In the genomic region with DNA sequence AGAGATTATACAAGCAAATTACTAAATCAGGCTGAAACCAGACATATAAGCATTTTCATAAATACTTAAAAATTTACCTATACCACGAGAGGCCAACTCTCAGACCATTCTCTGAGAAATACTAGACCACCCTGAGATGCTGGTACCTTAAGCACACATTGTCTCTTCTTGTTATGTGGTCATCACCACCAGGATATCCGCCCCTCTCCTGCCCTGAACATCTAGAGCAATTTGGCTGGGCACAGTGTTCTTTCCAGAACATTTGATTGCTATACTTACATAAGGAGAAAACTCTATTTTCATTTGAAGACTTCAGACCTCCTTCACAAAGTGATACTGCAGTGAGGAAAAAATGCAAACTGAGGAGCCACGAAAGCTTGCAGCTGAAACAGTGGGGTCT, we compare ENCODE assay signal across 11 cellular contexts. TPM values are rescaled to one million over a fixed set of nuclear protein-coding genes. Genes with fewer than 3 reads are reported as not detected.
A peak's percentile ranks its signal among the peaks of the same experiment; 100 is the strongest.
DNase-seq lines count a peak whose midpoint lies in the region; ATAC-seq and TF ChIP-seq lines count a peak whose summit lies in the region.
"Had no signal": no experiment of that assay in that cellular context is flagged by ENCODE, and none has a peak within 500 bp of the region (broad histone marks: within the 10 kb centered on the region; RNA-seq: fewer than 3 reads in every experiment).

No MANE protein-coding gene starts in this region.

- H3K4me1 Mint-ChIP-seq in activated CD4-positive, alpha-beta memory T cell treated with anti-CD3 and anti-CD28 coated beads, Interleukin-2, amount 10 ng/mL, durations not matched to agents 7 days and 5 days, result peaks cover 81% of the 10 kb centered on the region
- H3K4me1 Mint-ChIP-seq in type B pancreatic cell (ENCODE audit: unreplicated experiment), result no peaks in the 10 kb centered on the region

- no peaks in the 10 kb centered on the region for H3K9me3 Mint-ChIP-seq in activated CD4-positive, alpha-beta memory T cell treated with anti-CD3 and anti-CD28 coated beads, Interleukin-2, amount 10 ng/mL, durations not matched to agents 7 days and 5 days
- no peaks in the 10 kb centered on the region for H3K9me3 Mint-ChIP-seq in type B pancreatic cell

- peaks cover 2% of the 10 kb centered on the region for H3K36me3 Mint-ChIP-seq in activated CD4-positive, alpha-beta memory T cell treated with anti-CD3 and anti-CD28 coated beads, Interleukin-2, amount 10 ng/mL, durations not matched to agents 7 days and 5 days (ENCODE audit: low read depth)
- no peaks in the 10 kb centered on the region for H3K36me3 Mint-ChIP-seq in type B pancreatic cell

- peak overlapping the region; percentile 28 for H3K4me3 Mint-ChIP-seq in activated CD4-positive, alpha-beta memory T cell treated with anti-CD3 and anti-CD28 coated beads, Interleukin-2, amount 10 ng/mL, durations not matched to agents 7 days and 5 days
- H3K4me3 Mint-ChIP-seq in type B pancreatic cell, result no peak overlapping the region

- peaks cover 16% of the 10 kb centered on the region for H3F3A ChIP-seq in DOHH2 (ENCODE audit: control insufficient read depth, insufficient read depth)

- TF ChIP-seq CTCF in DOHH2 (IDR thresholded peaks at IDR 0.05; ENCODE audit: low read depth, low read length, poor library complexity, severe bottlenecking) (no peak), type B pancreatic cell (conservative IDR thresholded peaks at IDR 0.05) (no peak)

- no peaks in the 10 kb centered on the region for H3K79me2 ChIP-seq in DOHH2 (ENCODE audit: control insufficient read depth, low read length)

- no peak for DNase-seq in activated CD4-positive, alpha-beta memory T cell treated with anti-CD3 and anti-CD28 coated beads, Interleukin-2, amount 10 ng/mL, durations not matched to agents 7 days and 5 days
- DNase-seq in islet precursor cell (no peak), type B pancreatic cell (ENCODE audit: extremely low spot score, unreplicated experiment) (no peak), MG63 (no peak)
- no peak for DNase-seq in central memory CD4-positive, alpha-beta T cell
- DNase-seq: NCI-H187 had no signal

- POLR2A ChIA-PET in activated CD4-positive, alpha-beta memory T cell treated with anti-CD3 and anti-CD28 coated beads, Interleukin-2, amount 10 ng/mL, durations not matched to agents 7 days and 5 days (lab: Charles Lee), result interaction anchor here (0.7 to 3.9 kb wide), 12 partner anchors 17 to 231 kb away, joined by 3 to 29 read pairs (median 6); a partner anchor contains a TSS

- CTCF ChIA-PET in activated CD4-positive, alpha-beta memory T cell treated with anti-CD3 and anti-CD28 coated beads, Interleukin-2, amount 10 ng/mL, durations not matched to agents 7 days and 5 days (lab: Charles Lee), result interaction anchor here (1.2 to 1.7 kb wide), 3 partner anchors 11 to 65 kb away, joined by 3 to 7 read pairs (median 3); a partner anchor contains a TSS

- peaks cover 39% of the 10 kb centered on the region for H3K4me1 ChIP-seq in DOHH2 (ENCODE audit: control insufficient read depth, low read length)

- H3K4me3 ChIP-seq in DOHH2 (ENCODE audit: low read length) (peak overlapping the region; percentile 48), MG63 (no peak overlapping the region)
- H3K4me3 ChIP-seq: left lung, SK-N-MC had no signal

- H3K27me3 ChIP-seq in DOHH2 (ENCODE audit: control insufficient read depth, low read length) (no peaks in the 10 kb centered on the region), MG63 (no peaks in the 10 kb centered on the region)
- H3K27me3 ChIP-seq: left lung had no signal

- H4K20me1 ChIP-seq in DOHH2 (ENCODE audit: control insufficient read depth, insufficient read depth, low read depth, low read length), result no peaks in the 10 kb centered on the region

- peak overlapping the region; percentile 65 for H3K4me2 ChIP-seq in DOHH2 (ENCODE audit: low read length)

- no peaks in the 10 kb centered on the region for H3K9me2 ChIP-seq in DOHH2 (replicated peaks; ENCODE audit: control insufficient read depth, low read length)

- H3K36me3 ChIP-seq in DOHH2 (ENCODE audit: control insufficient read depth, low read length) (no peaks in the 10 kb centered on the region), MG63 (no peaks in the 10 kb centered on the region)
- H3K36me3 ChIP-seq: left lung had no signal

- H3K27ac ChIP-seq in DOHH2 (ENCODE audit: low read depth, low read length), result peak overlapping the region; percentile 76
- H3K27ac ChIP-seq: left lung, SK-N-MC had no signal

- ATAC-seq in GM19455 (IDR thresholded peaks at IDR 0.05; ENCODE audit: unreplicated experiment) (peak; percentile 37), HG03045 (IDR thresholded peaks at IDR 0.05; ENCODE audit: unreplicated experiment) (peak; percentile 23)

- peak overlapping the region; percentile 91 for H3K27ac Mint-ChIP-seq in activated CD4-positive, alpha-beta memory T cell treated with anti-CD3 and anti-CD28 coated beads, Interleukin-2, amount 10 ng/mL, durations not matched to agents 7 days and 5 days
- H3K27ac Mint-ChIP-seq in type B pancreatic cell, result no peak overlapping the region

- H3K9me3 ChIP-seq in DOHH2 (ENCODE audit: control insufficient read depth, insufficient read depth, low read length) (no peaks in the 10 kb centered on the region), MG63 (no peaks in the 10 kb centered on the region)
- H3K9me3 ChIP-seq: left lung had no signal

- no peaks in the 10 kb centered on the region for H3K27me3 Mint-ChIP-seq in activated CD4-positive, alpha-beta memory T cell treated with anti-CD3 and anti-CD28 coated beads, Interleukin-2, amount 10 ng/mL, durations not matched to agents 7 days and 5 days
- no peaks in the 10 kb centered on the region for H3K27me3 Mint-ChIP-seq in type B pancreatic cell

RNA-seq across cellular contexts. Expression of a gene that starts 36.2 kb away (rescaled TPM):
- 10 to 100 TPM; 18.8 to 20.5 TPM for total RNA-seq in activated CD4-positive, alpha-beta memory T cell treated with anti-CD3 and anti-CD28 coated beads, Interleukin-2, amount 10 ng/mL, durations not matched to agents 7 days and 5 days
- total RNA-seq in type B pancreatic cell (ENCODE audit: low replicate concordance), result 19.6 and 29.4 TPM in 2 replicates
- total RNA-seq in MG63 (2014; rRNA removed; shearing (Covaris generic); ENCODE audit: low replicate concordance), result 5.8 and 6.3 TPM in 2 replicates
